Comparison of ENCODE assay signal across 22 cellular contexts in genomic region chr2:1306029-1306686, GRCh38.
A peak's percentile ranks its signal among the peaks of the same experiment; 100 is the strongest.
DNase-seq lines count a peak whose midpoint lies in the region; ATAC-seq, FAIRE-seq and TF ChIP-seq lines count a peak whose summit lies in the region.
"Had no signal": no experiment of that assay in that cellular context is flagged by ENCODE, and none has a peak within 500 bp of the region (broad histone marks: within the 10 kb centered on the region; RNA-seq: fewer than 3 reads in every experiment).

No MANE protein-coding gene starts in this region.

- H3K4me1 ChIP-seq in naive thymus-derived CD4-positive, alpha-beta T cell (ENCODE audit: control insufficient read depth in 2 of 2, insufficient read depth in 2 of 2, low read length in 2 of 2): no peaks in the 10 kb centered on the region
- no peaks in the 10 kb centered on the region for H3K4me1 ChIP-seq in HepG2 (ENCODE audit: insufficient read depth, low read length)
- H3K4me1 ChIP-seq: Caco-2, SJCRH30 had no signal

- no peak for FAIRE-seq in HepG2 (lab: Jason Lieb, UNC)

- peaks cover 9% of the 10 kb centered on the region for H3K36me3 Mint-ChIP-seq in WTC11
- peaks cover 0 to 3% (median 0%) of the 10 kb centered on the region in 5 donors for H3K36me3 Mint-ChIP-seq in naive thymus-derived CD4-positive, alpha-beta T cell
- H3K36me3 Mint-ChIP-seq in stimulated activated memory B cell treated with anti-CD40 and anti-IgM and Interleukin-4, amounts not matched to agents 10 μg/mL and 1 μg/mL and 100 μg/mL, for 72 hours: no peaks in the 10 kb centered on the region
- H3K36me3 Mint-ChIP-seq: CD4-positive, CD25-positive, alpha-beta regulatory T cell; IgD-negative memory B cell had no signal

- no peak overlapping the region for H2AFZ ChIP-seq in HepG2 (ENCODE audit: low read length)

- TF ChIP-seq RAD21 in HepG2 (CRISPR knock-in tag; IDR thresholded peaks at IDR 0.05): no peak

- H3K4me3 ChIP-seq in naive thymus-derived CD4-positive, alpha-beta T cell (ENCODE audit: low read length): no peak overlapping the region
- H3K4me3 ChIP-seq in HepG2 (replicated peaks in 1 of 3; ENCODE audit: insufficient read depth in 1 of 3, low read depth in 2 of 3, low read length in 3 of 3): no peak overlapping the region
- H3K4me3 ChIP-seq: SJCRH30 had no signal

- TF ChIP-seq POLR2A in HepG2 (IDR thresholded peaks at IDR 0.05; ENCODE audit: insufficient read depth in 1 of 2, low read depth in 2 of 2, low read length in 2 of 2): no peak

- no peak overlapping the region for H3K9ac ChIP-seq in HepG2 (ENCODE audit: insufficient read depth, low read depth, low read length)

- TF ChIP-seq CTCF in WTC11 (IDR thresholded peaks at IDR 0.05): no peak
- TF ChIP-seq CTCF in HepG2 (CRISPR knock-in tag; IDR thresholded peaks at IDR 0.05): no peak

- no peaks in the 10 kb centered on the region for H3K27me3 ChIP-seq in naive thymus-derived CD4-positive, alpha-beta T cell (ENCODE audit: control insufficient read depth in 2 of 2, insufficient read depth in 2 of 2, low read length in 2 of 2)
- H3K27me3 ChIP-seq in HepG2 (ENCODE audit: control insufficient read depth in 1 of 2, insufficient read depth in 2 of 2, low read length in 2 of 2): peaks cover 0 to 25% of the 10 kb centered on the region in 2 experiments; a peak in 2 of 5 replicates
- H3K27me3 ChIP-seq: SJCRH30 had no signal

- DNase-seq in NCI-H524 treated with DMSO at 0.1 percent for 48 hours (lab: John Stamatoyannopoulos, UW) (peak; percentile 77), WTC11 (ENCODE audit: low spot score) (no peak), HepG2 (ENCODE audit: low spot score) (no peak)
- no peak for DNase-seq in naive thymus-derived CD4-positive, alpha-beta T cell
- no peak for DNase-seq in activated T-cell treated with anti-CD3 and anti-CD28 coated beads, Interleukin-2, amount 50 U/mL, for 48 hours
- no peak for DNase-seq in activated CD4-positive, alpha-beta T cell treated with anti-CD3 and anti-CD28 coated beads for 48 hours
- DNase-seq: Caco-2; CD4-positive, CD25-positive, alpha-beta regulatory T cell; DMS53; H7; Kasumi-1; MM.1S; NCI-H1092 treated with DMSO at 0.1 percent for 48 hours; NCI-H1694 treated with DMSO at 0.1 percent for 48 hours; NCI-H2107; NCI-H226; NCI-H69; SJCRH30 had no signal

- no peak for TF ChIP-seq EP300 in HepG2 (IDR thresholded peaks at IDR 0.05; ENCODE audit: low read depth in 2 of 2, low read length in 2 of 2)
- TF ChIP-seq EP300 in HepG2 (CRISPR knock-in tag; IDR thresholded peaks at IDR 0.05; ENCODE audit: borderline replicate concordance): no peak

- H3K27ac ChIP-seq in naive thymus-derived CD4-positive, alpha-beta T cell (ENCODE audit: low read depth, low read length): no peak overlapping the region
- no peak overlapping the region for H3K27ac ChIP-seq in HepG2 (ENCODE audit: extremely low read length, insufficient read depth, low read length)
- H3K27ac ChIP-seq: RWPE1, SJCRH30 had no signal

- POLR2A ChIA-PET in WTC11 (lab: Charles Lee) (no interaction called here), HepG2 (lab: Yijun Ruan, JAX) (no interaction called here)
- POLR2A ChIA-PET in naive thymus-derived CD4-positive, alpha-beta T cell (lab: Charles Lee): no interaction called here

- no peaks in the 10 kb centered on the region for H3K79me2 ChIP-seq in HepG2 (ENCODE audit: insufficient read depth, low read length)

- 40% methylated on average over 12 of the region's 13 CpGs for WGBS in HepG2 (ENCODE audit: low lambda C conversion rate)

- H3K9me3 Mint-ChIP-seq in WTC11: peaks cover 6% of the 10 kb centered on the region; the same call in 1 of the 2 replicates
- no peaks in the 10 kb centered on the region for H3K9me3 Mint-ChIP-seq in naive thymus-derived CD4-positive, alpha-beta T cell
- H3K9me3 Mint-ChIP-seq in stimulated activated memory B cell treated with anti-CD40 and anti-IgM and Interleukin-4, amounts not matched to agents 10 μg/mL and 1 μg/mL and 100 μg/mL, for 72 hours: peaks cover 7% of the 10 kb centered on the region

- ATAC-seq in WTC11 (no peak), HepG2 (no peak; the same call in 2 of the 3 replicates)
- peak; percentile 6 for ATAC-seq in naive thymus-derived CD4-positive, alpha-beta T cell
- ATAC-seq in stimulated activated memory B cell treated with anti-CD40 and anti-IgM and Interleukin-4, amounts not matched to agents 10 μg/mL and 1 μg/mL and 100 μg/mL, for 72 hours: peak; percentile 6

- no peaks in the 10 kb centered on the region for H3K27me3 Mint-ChIP-seq in WTC11 (ENCODE audit: low read depth)
- H3K27me3 Mint-ChIP-seq in naive thymus-derived CD4-positive, alpha-beta T cell: peaks cover 0 to 3% (median 0%) of the 10 kb centered on the region in 5 donors
- no peaks in the 10 kb centered on the region for H3K27me3 Mint-ChIP-seq in stimulated activated memory B cell treated with anti-CD40 and anti-IgM and Interleukin-4, amounts not matched to agents 10 μg/mL and 1 μg/mL and 100 μg/mL, for 72 hours
- H3K27me3 Mint-ChIP-seq: B cell; CD4-positive, CD25-positive, alpha-beta regulatory T cell; IgD-negative memory B cell had no signal

- no peaks in the 10 kb centered on the region for H3K36me3 ChIP-seq in naive thymus-derived CD4-positive, alpha-beta T cell (ENCODE audit: control insufficient read depth in 2 of 3, insufficient read depth in 3 of 3, low read length in 3 of 3)
- no peaks in the 10 kb centered on the region for H3K36me3 ChIP-seq in HepG2 (replicated peaks in 1 of 2; ENCODE audit: control insufficient read depth in 1 of 2, insufficient read depth in 2 of 2, low read length in 2 of 2)
- H3K36me3 ChIP-seq: SJCRH30 had no signal

- intact Hi-C loops in naive thymus-derived CD4-positive, alpha-beta T cell (cut with micrococcal nuclease): no loop called here
- intact Hi-C loops in HepG2 (cut with micrococcal nuclease; ENCODE audit: unreplicated experiment): no loop called here

- no TSS peak for BruUV-seq in HepG2 (replicated peaks; lab: Mats Ljungman, UMichigan)

- H3K9me3 ChIP-seq in naive thymus-derived CD4-positive, alpha-beta T cell (ENCODE audit: control insufficient read depth in 2 of 3, low read length in 3 of 3): no peaks in the 10 kb centered on the region
- H3K9me3 ChIP-seq in HepG2 (ENCODE audit: low read length): no peaks in the 10 kb centered on the region
- H3K9me3 ChIP-seq: Caco-2, SJCRH30 had no signal

- H4K20me1 ChIP-seq in HepG2 (ENCODE audit: insufficient read depth, low read length): no peaks in the 10 kb centered on the region

- in situ Hi-C loops in HepG2 (cut with HindIII; ENCODE audit: extremely low pct_ligation_motif_present, low pct_unique_long_range_greater_than_20kb): no loop called here

- no peak overlapping the region for H3K4me3 Mint-ChIP-seq in WTC11
- H3K4me3 Mint-ChIP-seq in naive thymus-derived CD4-positive, alpha-beta T cell: no peak overlapping the region
- H3K4me3 Mint-ChIP-seq in stimulated activated memory B cell treated with anti-CD40 and anti-IgM and Interleukin-4, amounts not matched to agents 10 μg/mL and 1 μg/mL and 100 μg/mL, for 72 hours: no peak overlapping the region
- H3K4me3 Mint-ChIP-seq: B cell, IgD-negative memory B cell had no signal

- CTCF ChIA-PET in WTC11 (lab: Charles Lee): no interaction called here
- CTCF ChIA-PET in naive thymus-derived CD4-positive, alpha-beta T cell (lab: Charles Lee): no interaction called here
- CTCF ChIA-PET in HepG2 (lab: Yijun Ruan, JAX; ENCODE audit: low intra/inter-chr PET ratio, low total read pairs): no interaction called here

- peak overlapping the region; percentile 61; the same call in 1 of the 2 replicates for H3K27ac Mint-ChIP-seq in WTC11
- H3K27ac Mint-ChIP-seq in naive thymus-derived CD4-positive, alpha-beta T cell: no peak overlapping the region
- no peak overlapping the region for H3K27ac Mint-ChIP-seq in stimulated activated memory B cell treated with anti-CD40 and anti-IgM and Interleukin-4, amounts not matched to agents 10 μg/mL and 1 μg/mL and 100 μg/mL, for 72 hours
- H3K27ac Mint-ChIP-seq: B cell; CD4-positive, CD25-positive, alpha-beta regulatory T cell; IgD-negative memory B cell had no signal

- H3K4me1 Mint-ChIP-seq in WTC11: peaks cover 19% of the 10 kb centered on the region
- H3K4me1 Mint-ChIP-seq in naive thymus-derived CD4-positive, alpha-beta T cell: peaks cover 0 to 21% (median 17%) of the 10 kb centered on the region in 7 donors
- no peaks in the 10 kb centered on the region for H3K4me1 Mint-ChIP-seq in stimulated activated memory B cell treated with anti-CD40 and anti-IgM and Interleukin-4, amounts not matched to agents 10 μg/mL and 1 μg/mL and 100 μg/mL, for 72 hours

- no peak overlapping the region for H3K4me2 ChIP-seq in HepG2 (ENCODE audit: low read depth, low read length)

TF ChIP-seq in WTC11, 78 proteins besides CTCF, POLR2A, EP300 and RAD21 (continues in another document):
- TF ChIP-seq OVOL2 (CRISPR knock-in tag; IDR thresholded peaks at IDR 0.05; ENCODE audit: borderline replicate concordance) (no peak), MLX (CRISPR knock-in tag; IDR thresholded peaks at IDR 0.05) (no peak), TP53 (CRISPR knock-in tag; IDR thresholded peaks at IDR 0.05) (no peak)

TF ChIP-seq in HepG2, 621 proteins besides CTCF, POLR2A, EP300 and RAD21:
- no peak for TF ChIP-seq PLRG1 (conservative IDR thresholded peaks at IDR 0.05)
- TF ChIP-seq KLF6 (CRISPR knock-in tag; IDR thresholded peaks at IDR 0.05): no peak
- no peak for TF ChIP-seq ZBTB20 (CRISPR knock-in tag; IDR thresholded peaks at IDR 0.05; ENCODE audit: borderline replicate concordance, low read depth)
- TF ChIP-seq, protein P1, sequence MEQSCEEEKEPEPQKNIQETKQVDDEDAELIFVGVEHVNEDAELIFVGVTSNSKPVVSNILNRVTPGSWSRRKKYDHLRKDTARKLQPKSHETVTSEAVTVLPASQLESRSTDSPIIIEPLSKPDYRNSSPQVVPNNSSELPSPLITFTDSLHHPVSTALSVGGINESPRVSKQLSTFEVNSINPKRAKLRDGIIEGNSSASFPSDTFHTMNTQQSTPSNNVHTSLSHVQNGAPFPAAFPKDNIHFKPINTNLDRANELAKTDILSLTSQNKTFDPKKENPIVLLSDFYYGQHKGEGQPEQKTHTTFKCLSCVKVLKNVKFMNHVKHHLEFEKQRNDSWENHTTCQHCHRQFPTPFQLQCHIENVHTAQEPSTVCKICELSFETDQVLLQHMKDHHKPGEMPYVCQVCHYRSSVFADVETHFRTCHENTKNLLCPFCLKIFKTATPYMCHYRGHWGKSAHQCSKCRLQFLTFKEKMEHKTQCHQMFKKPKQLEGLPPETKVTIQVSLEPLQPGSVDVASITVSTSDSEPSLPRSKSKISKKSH (CRISPR knock-in tag; IDR thresholded peaks at IDR 0.05; ENCODE audit: borderline replicate concordance): no peak

Comparison
In these comparisons a context has a peak if more than half of its experiments do, and no peak if none do; other contexts are left out.
1. ATAC-seq: peak in naive thymus-derived CD4-positive, alpha-beta T cell (single experiment) and stimulated activated memory B cell treated with anti-CD40 and anti-IgM and Interleukin-4, amounts not matched to agents 10 μg/mL and 1 μg/mL and 100 μg/mL, for 72 hours (single experiment); none in WTC11 (single experiment) and HepG2 (single experiment).